ENCODE assay signal across 19 cellular contexts in the genomic region with DNA sequence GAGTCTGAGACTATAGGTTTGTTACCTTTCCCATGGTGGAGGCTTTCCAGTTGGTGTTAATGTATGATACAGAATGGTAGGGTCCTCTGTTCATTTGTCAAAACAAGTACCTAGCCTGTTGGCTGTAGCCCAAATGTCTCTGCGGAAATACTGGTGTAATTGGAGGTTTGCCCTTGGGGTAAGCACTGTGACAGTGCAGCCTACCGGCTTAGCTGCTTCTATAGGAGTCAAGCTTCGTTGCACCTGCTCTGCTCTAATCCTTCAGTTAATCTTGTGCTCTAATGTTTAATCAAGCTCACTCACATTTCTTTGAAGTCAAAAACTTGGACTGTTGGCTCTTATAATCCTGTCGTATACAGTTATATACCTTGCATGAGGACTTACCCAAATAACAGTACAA.
DNase-seq lines count a peak whose midpoint lies in the region; ATAC-seq and TF ChIP-seq lines count a peak whose summit lies in the region.
"Had no signal": no experiment of that assay in that cellular context is flagged by ENCODE, and none has a peak within 500 bp of the region (broad histone marks: within the 10 kb centered on the region; RNA-seq: fewer than 3 reads in every experiment).

No MANE protein-coding gene starts in this region.

- H3K4me1 ChIP-seq in Karpas-422 (ENCODE audit: low read length), result peaks cover 7% of the 10 kb centered on the region
- no peaks in the 10 kb centered on the region for H3K4me1 ChIP-seq in osteoblast (ENCODE audit: insufficient read depth, low read length)
- H3K4me1 ChIP-seq: testis had no signal

- ATAC-seq in HG02610 (IDR thresholded peaks at IDR 0.05; ENCODE audit: unreplicated experiment), result no peak
- ATAC-seq: left ventricle myocardium superior; stimulated activated memory B cell treated with anti-CD40 and anti-IgM and Interleukin-4, amounts not matched to agents 10 μg/mL and 1 μg/mL and 100 μg/mL, for 72 hours had no signal

- DNase-seq in COR-L47 (lab: John Stamatoyannopoulos, UW) (peak; percentile 18), Karpas-422 (peak; percentile 52), NCI-H345 (lab: John Stamatoyannopoulos, UW) (peak; percentile 73), epithelial cell of esophagus (ENCODE audit: low read depth) (peak; percentile 30), osteoblast (ENCODE audit: insufficient read length, low spot score, missing footprints) (no peak), amniotic stem cell (lab: John Stamatoyannopoulos, UW) (no peak)
- DNase-seq in stimulated activated CD4-positive, alpha-beta T cell treated with anti-CD3 and anti-CD28 coated beads, Interleukin-2, amount 100 ng/mL, for 24 hours, result no peak
- DNase-seq: activated effector memory CD4-positive, alpha-beta T cell treated with Interleukin-2 at 50 U/mL for 16 hours; CD4-positive, CD25-positive, alpha-beta regulatory T cell; H7; head of caudate nucleus; KG1; left ventricle myocardium superior; NCI-H446; Right ventricle myocardium superior; T-helper 1 cell; testis had no signal

- H3K36me3 ChIP-seq in Karpas-422 (ENCODE audit: insufficient read depth, low read length), result no peaks in the 10 kb centered on the region
- no peaks in the 10 kb centered on the region for H3K36me3 ChIP-seq in osteoblast (ENCODE audit: insufficient read depth, low read length)

- TF ChIP-seq CTCF in epithelial cell of esophagus (IDR thresholded peaks at IDR 0.05; ENCODE audit: insufficient read depth, low read depth, low read length, missing control alignments) (no peak), osteoblast (IDR thresholded peaks at IDR 0.05; ENCODE audit: extremely low read depth, low read depth, low read length) (no peak)

- H3K9me2 ChIP-seq in Karpas-422 (replicated peaks; ENCODE audit: insufficient read depth, low read length), result no peaks in the 10 kb centered on the region

- H3K27me3 ChIP-seq in Karpas-422 (ENCODE audit: low read length) (no peaks in the 10 kb centered on the region), osteoblast (ENCODE audit: insufficient read depth, low read length) (peaks cover 18% of the 10 kb centered on the region)
- H3K27me3 ChIP-seq: testis had no signal

- H3K9me3 ChIP-seq in Karpas-422 (ENCODE audit: low read length) (no peaks in the 10 kb centered on the region), osteoblast (ENCODE audit: low read depth, low read length) (no peaks in the 10 kb centered on the region)
- H3K9me3 ChIP-seq: testis had no signal

- H3K4me3 ChIP-seq in Karpas-422 (ENCODE audit: low read length), result no peak overlapping the region
- H3K4me3 ChIP-seq in epithelial cell of esophagus (ENCODE audit: low read length), result no peak overlapping the region
- no peak overlapping the region for H3K4me3 ChIP-seq in osteoblast (ENCODE audit: insufficient read depth, low read length)
- H3K4me3 ChIP-seq: testis had no signal

- H3K79me2 ChIP-seq in Karpas-422 (ENCODE audit: low read length) (no peaks in the 10 kb centered on the region), osteoblast (ENCODE audit: insufficient read depth, low read length) (no peaks in the 10 kb centered on the region)

- H3K27ac ChIP-seq in Karpas-422 (ENCODE audit: low read length) (no peak overlapping the region), osteoblast (ENCODE audit: low read depth, low read length) (no peak overlapping the region)
- H3K27ac ChIP-seq: testis had no signal

- no peak overlapping the region for H2AFZ ChIP-seq in Karpas-422 (ENCODE audit: low read length)
- H2AFZ ChIP-seq in osteoblast (ENCODE audit: low read length), result no peak overlapping the region

- no peak overlapping the region for H3K9ac ChIP-seq in Karpas-422 (ENCODE audit: low read length)

- no peak overlapping the region for H3K4me2 ChIP-seq in Karpas-422 (ENCODE audit: low read depth, low read length, poor library complexity, severe bottlenecking)
- H3K4me2 ChIP-seq in osteoblast (ENCODE audit: insufficient read depth, low read length), result no peak overlapping the region

- no peaks in the 10 kb centered on the region for H4K20me1 ChIP-seq in Karpas-422 (ENCODE audit: insufficient read depth, low read depth, low read length)
- H4K20me1 ChIP-seq in osteoblast (ENCODE audit: insufficient read depth, low read length), result no peaks in the 10 kb centered on the region

Comparison
In these comparisons a context has a peak if more than half of its experiments do, and no peak if none do; other contexts are left out.
1. DNase-seq: peak in COR-L47 (single experiment), Karpas-422 (single experiment), NCI-H345 (single experiment) and epithelial cell of esophagus (single experiment); none in stimulated activated CD4-positive, alpha-beta T cell treated with anti-CD3 and anti-CD28 coated beads, Interleukin-2, amount 100 ng/mL, for 24 hours (0 of 2), osteoblast (single experiment) and amniotic stem cell (single experiment).